ENCODE assay signal across 18 cellular contexts in the genomic region with DNA sequence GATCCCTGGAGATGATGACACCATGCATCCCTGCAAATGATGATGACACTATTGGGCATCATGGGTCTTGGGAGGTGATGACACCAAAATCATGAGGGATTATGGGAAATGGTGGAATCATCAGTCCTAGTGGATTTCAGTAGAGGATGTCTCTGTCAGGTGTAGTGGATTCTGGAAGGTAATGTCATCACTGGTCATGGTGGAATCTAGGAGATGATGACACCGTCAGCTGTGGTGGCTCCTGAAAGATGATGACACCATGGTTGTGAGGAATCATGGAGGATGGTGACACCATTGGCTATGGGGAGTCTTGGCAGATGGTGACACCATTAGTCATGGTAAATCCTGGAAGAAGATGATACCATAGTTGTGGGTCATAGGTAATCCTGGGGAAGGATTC. TPM values are rescaled to one million over a fixed set of nuclear protein-coding genes. Genes with fewer than 3 reads are reported as not detected.
A peak's percentile ranks its signal among the peaks of the same experiment; 100 is the strongest.
DNase-seq lines count a peak whose midpoint lies in the region; ATAC-seq, FAIRE-seq and TF ChIP-seq lines count a peak whose summit lies in the region.
"Had no signal": no experiment of that assay in that cellular context is flagged by ENCODE, and none has a peak within 500 bp of the region (broad histone marks: within the 10 kb centered on the region; RNA-seq: fewer than 3 reads in every experiment).

No MANE protein-coding gene starts in this region.

- WGBS in HepG2 (ENCODE audit: low lambda C conversion rate), result 40% methylated on average over 1 of the region's 1 CpG
- 86% methylated on average over 1 of the region's 1 CpG for WGBS in right lobe of liver (ENCODE audit: insufficient coverage, low coverage, low lambda C conversion rate, missing lambda C conversion rate)

- H3K9me3 ChIP-seq in HepG2 (ENCODE audit: low read length), result no peaks in the 10 kb centered on the region
- H3K9me3 ChIP-seq in right lobe of liver, result no peaks in the 10 kb centered on the region
- no peaks in the 10 kb centered on the region for H3K9me3 ChIP-seq in colonic mucosa

- TF ChIP-seq CTCF in HepG2 (CRISPR knock-in tag; IDR thresholded peaks at IDR 0.05), result no peak
- TF ChIP-seq CTCF in right lobe of liver (IDR thresholded peaks at IDR 0.05), result no peak
- TF ChIP-seq CTCF in colonic mucosa (IDR thresholded peaks at IDR 0.05), result no peak

- H3K79me2 ChIP-seq in HepG2 (ENCODE audit: insufficient read depth, low read length), result no peaks in the 10 kb centered on the region

- TF ChIP-seq EP300 in HepG2 (IDR thresholded peaks at IDR 0.05; ENCODE audit: low read depth in 2 of 2, low read length in 2 of 2) (no peak), HepG2 (CRISPR knock-in tag; IDR thresholded peaks at IDR 0.05; ENCODE audit: borderline replicate concordance) (no peak)

- POLR2A ChIA-PET in HepG2 (lab: Yijun Ruan, JAX), result no interaction called here

- no peak overlapping the region for H3K4me2 ChIP-seq in HepG2 (ENCODE audit: low read depth, low read length)
- H3K4me2 ChIP-seq: BLaER1 had no signal

- H3K9ac ChIP-seq in HepG2 (ENCODE audit: insufficient read depth, low read depth, low read length) (no peak overlapping the region), colonic mucosa (ENCODE audit: low read depth in 2 of 2, low read length in 2 of 2) (no peak overlapping the region)
- H3K9ac ChIP-seq: BLaER1 had no signal

- no peaks in the 10 kb centered on the region for H4K20me1 ChIP-seq in HepG2 (ENCODE audit: insufficient read depth, low read length)
- H4K20me1 ChIP-seq: BLaER1 had no signal

- H3K36me3 ChIP-seq in HepG2 (replicated peaks in 1 of 2; ENCODE audit: control insufficient read depth in 1 of 2, insufficient read depth in 2 of 2, low read length in 2 of 2) (no peaks in the 10 kb centered on the region), right lobe of liver (no peaks in the 10 kb centered on the region), colonic mucosa (no peaks in the 10 kb centered on the region)
- H3K36me3 ChIP-seq: BLaER1 had no signal

- TF ChIP-seq POLR2A in HepG2 (IDR thresholded peaks at IDR 0.05; ENCODE audit: insufficient read depth in 1 of 2, low read depth in 2 of 2, low read length in 2 of 2), result no peak
- no peak for TF ChIP-seq POLR2A in right lobe of liver (IDR thresholded peaks at IDR 0.05)

- no peak for TF ChIP-seq RAD21 in HepG2 (CRISPR knock-in tag; IDR thresholded peaks at IDR 0.05)

- H3K4me3 ChIP-seq in HepG2 (replicated peaks in 1 of 3; ENCODE audit: insufficient read depth in 1 of 3, low read depth in 2 of 3, low read length in 3 of 3), result no peak overlapping the region
- no peak overlapping the region for H3K4me3 ChIP-seq in right lobe of liver
- no peak overlapping the region for H3K4me3 ChIP-seq in colonic mucosa
- H3K4me3 ChIP-seq: BLaER1 had no signal

- in situ Hi-C loops in HepG2 (cut with HindIII; ENCODE audit: extremely low pct_ligation_motif_present, low pct_unique_long_range_greater_than_20kb), result no loop called here

- H3K4me1 ChIP-seq in HepG2 (ENCODE audit: insufficient read depth, low read length) (no peaks in the 10 kb centered on the region), right lobe of liver (no peaks in the 10 kb centered on the region), colonic mucosa (no peaks in the 10 kb centered on the region)
- H3K4me1 ChIP-seq: BLaER1 had no signal

- no peak overlapping the region for H2AFZ ChIP-seq in HepG2 (ENCODE audit: low read length)

- intact Hi-C loops in HepG2 (cut with micrococcal nuclease; ENCODE audit: unreplicated experiment) (no loop called here), right lobe of liver (cut with DNase I) (no loop called here), colonic mucosa (cut with DNase I) (no loop called here)

- FAIRE-seq in HepG2 (lab: Jason Lieb, UNC), result no peak
- FAIRE-seq: H1 had no signal

- no peak for ATAC-seq in HepG2
- no peak for ATAC-seq in right lobe of liver
- ATAC-seq in HG03280 (IDR thresholded peaks at IDR 0.05; ENCODE audit: unreplicated experiment), result no peak

- H3K27ac ChIP-seq in HepG2 (ENCODE audit: extremely low read length, insufficient read depth, low read length) (no peak overlapping the region), right lobe of liver (no peak overlapping the region), colonic mucosa (no peak overlapping the region)
- H3K27ac ChIP-seq: BLaER1 had no signal

- DNase-seq in HepG2 (ENCODE audit: low spot score) (no peak), right lobe of liver (no peak), epidermal melanocyte (ENCODE audit: insufficient read length, low spot score) (peak; percentile 6), colonic mucosa (no peak), GM19238 (ENCODE audit: insufficient read length, low spot score) (no peak)
- DNase-seq: 8988T; Calu3; CD4-positive, alpha-beta memory T cell; DMS79 treated with DMSO at 0.1 percent for 48 hours; GF-D8; H9 had no signal

- peaks cover 2 to 3% of the 10 kb centered on the region in 2 experiments; a peak in 1 of 5 replicates for H3K27me3 ChIP-seq in HepG2 (ENCODE audit: control insufficient read depth in 1 of 2, insufficient read depth in 2 of 2, low read length in 2 of 2)
- H3K27me3 ChIP-seq in right lobe of liver, result peaks cover 0 to 10% of the 10 kb centered on the region in 2 donors
- H3K27me3 ChIP-seq in colonic mucosa, result peaks cover 20% of the 10 kb centered on the region

- no TSS peak for BruUV-seq in HepG2 (replicated peaks; lab: Mats Ljungman, UMichigan)

- CTCF ChIA-PET in HepG2 (lab: Yijun Ruan, JAX; ENCODE audit: low intra/inter-chr PET ratio, low total read pairs), result no interaction called here

RNA-seq across cellular contexts. Expression of a gene that starts 11.9 kb away (rescaled TPM):
- total RNA-seq in HepG2 (2016; rRNA removed; fragmentation: Illumina TruSeq; extraction: Trizol), result not detected in 2 replicates
- total RNA-seq in HepG2 (2016; cell fraction: cytosol; rRNA removed; fragmentation: Illumina TruSeq; extraction: Trizol; ENCODE audit: low read depth), result not detected in 2 replicates
- not detected in 2 replicates for total RNA-seq in HepG2 (2016; cell fraction: insoluble cytoplasmic fraction; rRNA removed; fragmentation: Illumina TruSeq; extraction: Trizol)
- total RNA-seq in HepG2 (2016; cell fraction: membrane; rRNA removed; fragmentation: Illumina TruSeq; extraction: Trizol), result not detected in 2 replicates
- total RNA-seq in HepG2 (2016; cell fraction: nucleus; rRNA removed; fragmentation: Illumina TruSeq; extraction: Trizol), result not detected in 2 replicates
- polyA plus RNA-seq in HepG2 (2011; rRNA removed), result not detected in 2 replicates
- not detected in 2 replicates for polyA plus RNA-seq in HepG2 (2011; cell fraction: cytosol; rRNA removed)
- not detected in 2 replicates for polyA plus RNA-seq in HepG2 (2011; cell fraction: nucleus; rRNA removed)
- polyA plus RNA-seq in HepG2 (2012), result not detected in 2 replicates
- polyA plus RNA-seq in HepG2 (2016; cell fraction: cytosol; fragmentation: Illumina TruSeq; extraction: Trizol; ENCODE audit: low read depth), result not detected in 2 replicates
- not detected in 2 replicates for polyA plus RNA-seq in HepG2 (2016; cell fraction: insoluble cytoplasmic fraction; fragmentation: Illumina TruSeq; extraction: Trizol; ENCODE audit: low read depth)
- polyA plus RNA-seq in HepG2 (2016; cell fraction: membrane; fragmentation: Illumina TruSeq; extraction: Trizol; ENCODE audit: low read depth), result not detected in 2 replicates
- not detected in 2 replicates for polyA plus RNA-seq in HepG2 (2016; cell fraction: nucleus; fragmentation: Illumina TruSeq; extraction: Trizol; ENCODE audit: insufficient read depth, low read depth)
- polyA minus RNA-seq in HepG2 (2011; rRNA and poly(A)+ RNA removed; ENCODE audit: low replicate concordance), result 0.05 TPM in 1 of 2 replicates, not detected in the other
- not detected in 2 replicates for polyA minus RNA-seq in HepG2 (2011; cell fraction: cytosol; rRNA and poly(A)+ RNA removed)
- not detected in 2 replicates for polyA minus RNA-seq in HepG2 (2011; cell fraction: nucleus; rRNA and poly(A)+ RNA removed)
- under 1 TPM in 1 of 6 experiments, not detected in 5; 0.04 TPM for total RNA-seq in right lobe of liver
- total RNA-seq in colonic mucosa, result not detected
- total RNA-seq: Calu3; CD4-positive, alpha-beta memory T cell; HT-29 had no signal
- polyA plus RNA-seq: AG04450; CD14-positive monocyte; CD4-positive, alpha-beta memory T cell had no signal

RNA-seq across cellular contexts. Expression of a gene that starts 23.6 kb away (rescaled TPM):
- 29.5 and 39.3 TPM in 2 replicates for total RNA-seq in HepG2 (2016; rRNA removed; fragmentation: Illumina TruSeq; extraction: Trizol)
- total RNA-seq in HepG2 (2016; cell fraction: cytosol; rRNA removed; fragmentation: Illumina TruSeq; extraction: Trizol; ENCODE audit: low read depth), result 24.2 and 26.4 TPM in 2 replicates
- total RNA-seq in HepG2 (2016; cell fraction: insoluble cytoplasmic fraction; rRNA removed; fragmentation: Illumina TruSeq; extraction: Trizol), result 27.5 and 32.8 TPM in 2 replicates
- 46.3 and 52.3 TPM in 2 replicates for total RNA-seq in HepG2 (2016; cell fraction: membrane; rRNA removed; fragmentation: Illumina TruSeq; extraction: Trizol)
- 8.8 and 13.3 TPM in 2 replicates for total RNA-seq in HepG2 (2016; cell fraction: nucleus; rRNA removed; fragmentation: Illumina TruSeq; extraction: Trizol)
- polyA plus RNA-seq in HepG2 (2011; rRNA removed), result 26.6 and 32.2 TPM in 2 replicates
- polyA plus RNA-seq in HepG2 (2011; cell fraction: cytosol; rRNA removed), result 13.5 and 25.5 TPM in 2 replicates
- polyA plus RNA-seq in HepG2 (2011; cell fraction: nucleus; rRNA removed), result 11.7 and 17.0 TPM in 2 replicates
- polyA plus RNA-seq in HepG2 (2012), result 13.3 and 15.9 TPM in 2 replicates
- 40.7 and 47.0 TPM in 2 replicates for polyA plus RNA-seq in HepG2 (2016; cell fraction: cytosol; fragmentation: Illumina TruSeq; extraction: Trizol; ENCODE audit: low read depth)
- polyA plus RNA-seq in HepG2 (2016; cell fraction: insoluble cytoplasmic fraction; fragmentation: Illumina TruSeq; extraction: Trizol; ENCODE audit: low read depth), result 40.6 and 48.2 TPM in 2 replicates
- polyA plus RNA-seq in HepG2 (2016; cell fraction: membrane; fragmentation: Illumina TruSeq; extraction: Trizol; ENCODE audit: low read depth), result 58.0 and 64.6 TPM in 2 replicates
- polyA plus RNA-seq in HepG2 (2016; cell fraction: nucleus; fragmentation: Illumina TruSeq; extraction: Trizol; ENCODE audit: insufficient read depth, low read depth), result 28.6 and 29.6 TPM in 2 replicates
- 27.9 and 372 TPM in 2 replicates for polyA minus RNA-seq in HepG2 (2011; rRNA and poly(A)+ RNA removed; ENCODE audit: low replicate concordance)
- polyA minus RNA-seq in HepG2 (2011; cell fraction: cytosol; rRNA and poly(A)+ RNA removed), result 21.6 and 27.8 TPM in 2 replicates
- polyA minus RNA-seq in HepG2 (2011; cell fraction: nucleus; rRNA and poly(A)+ RNA removed), result 11.3 and 12.2 TPM in 2 replicates
- 10 to 100 TPM in 3 of 6 experiments, 1 to 10 TPM in 3; 4.3 to 16.4 (median 9.1) TPM for total RNA-seq in right lobe of liver
- 100 to 1,000 TPM in 1 of 2 donors, 10 to 100 TPM in 1; 43.8 to 147 TPM for total RNA-seq in colonic mucosa

RNA-seq across cellular contexts. Expression of a gene that starts 30.3 kb away (rescaled TPM):
- total RNA-seq in HepG2 (2016; rRNA removed; fragmentation: Illumina TruSeq; extraction: Trizol), result 105 and 106 TPM in 2 replicates
- 58.0 and 83.1 TPM in 2 replicates for total RNA-seq in HepG2 (2016; cell fraction: cytosol; rRNA removed; fragmentation: Illumina TruSeq; extraction: Trizol; ENCODE audit: low read depth)
- 111 TPM in 2 replicates for total RNA-seq in HepG2 (2016; cell fraction: insoluble cytoplasmic fraction; rRNA removed; fragmentation: Illumina TruSeq; extraction: Trizol)
- total RNA-seq in HepG2 (2016; cell fraction: membrane; rRNA removed; fragmentation: Illumina TruSeq; extraction: Trizol), result 74.7 and 115 TPM in 2 replicates
- 35.2 and 36.6 TPM in 2 replicates for total RNA-seq in HepG2 (2016; cell fraction: nucleus; rRNA removed; fragmentation: Illumina TruSeq; extraction: Trizol)
- 76.8 and 91.2 TPM in 2 replicates for polyA plus RNA-seq in HepG2 (2011; rRNA removed)
- 54.7 and 108 TPM in 2 replicates for polyA plus RNA-seq in HepG2 (2011; cell fraction: cytosol; rRNA removed)
- 86.0 and 95.9 TPM in 2 replicates for polyA plus RNA-seq in HepG2 (2011; cell fraction: nucleus; rRNA removed)
- 45.9 and 55.5 TPM in 2 replicates for polyA plus RNA-seq in HepG2 (2012)
- polyA plus RNA-seq in HepG2 (2016; cell fraction: cytosol; fragmentation: Illumina TruSeq; extraction: Trizol; ENCODE audit: low read depth), result 60.4 and 89.7 TPM in 2 replicates
- polyA plus RNA-seq in HepG2 (2016; cell fraction: insoluble cytoplasmic fraction; fragmentation: Illumina TruSeq; extraction: Trizol; ENCODE audit: low read depth), result 101 and 114 TPM in 2 replicates
- 71.9 and 93.3 TPM in 2 replicates for polyA plus RNA-seq in HepG2 (2016; cell fraction: membrane; fragmentation: Illumina TruSeq; extraction: Trizol; ENCODE audit: low read depth)
- polyA plus RNA-seq in HepG2 (2016; cell fraction: nucleus; fragmentation: Illumina TruSeq; extraction: Trizol; ENCODE audit: insufficient read depth, low read depth), result 63.4 and 69.6 TPM in 2 replicates
- 18.3 and 57.5 TPM in 2 replicates for polyA minus RNA-seq in HepG2 (2011; rRNA and poly(A)+ RNA removed; ENCODE audit: low replicate concordance)
- 34.3 and 34.6 TPM in 2 replicates for polyA minus RNA-seq in HepG2 (2011; cell fraction: cytosol; rRNA and poly(A)+ RNA removed)
- 21.0 and 25.6 TPM in 2 replicates for polyA minus RNA-seq in HepG2 (2011; cell fraction: nucleus; rRNA and poly(A)+ RNA removed)
- 100 to 1,000 TPM in 3 of 6 experiments, 10 to 100 TPM in 3; 69.4 to 222 (median 100) TPM for total RNA-seq in right lobe of liver
- 100 to 1,000 TPM in 1 of 2 donors, 10 to 100 TPM in 1; 89.8 to 132 TPM for total RNA-seq in colonic mucosa

RNA-seq across cellular contexts. Expression of a gene that starts 33.4 kb away (rescaled TPM):
- total RNA-seq in HepG2 (2016; rRNA removed; fragmentation: Illumina TruSeq; extraction: Trizol) (not detected in 2 replicates), right lobe of liver (not detected), colonic mucosa (not detected)
- total RNA-seq in HepG2 (2016; cell fraction: cytosol; rRNA removed; fragmentation: Illumina TruSeq; extraction: Trizol; ENCODE audit: low read depth), result not detected in 2 replicates
- total RNA-seq in HepG2 (2016; cell fraction: insoluble cytoplasmic fraction; rRNA removed; fragmentation: Illumina TruSeq; extraction: Trizol), result not detected in 2 replicates
- total RNA-seq in HepG2 (2016; cell fraction: membrane; rRNA removed; fragmentation: Illumina TruSeq; extraction: Trizol), result not detected in 2 replicates
- not detected in 2 replicates for total RNA-seq in HepG2 (2016; cell fraction: nucleus; rRNA removed; fragmentation: Illumina TruSeq; extraction: Trizol)
- polyA plus RNA-seq in HepG2 (2011; rRNA removed), result not detected in 2 replicates
- polyA plus RNA-seq in HepG2 (2011; cell fraction: cytosol; rRNA removed), result not detected in 2 replicates
- polyA plus RNA-seq in HepG2 (2011; cell fraction: nucleus; rRNA removed), result not detected in 2 replicates
- not detected in 2 replicates for polyA plus RNA-seq in HepG2 (2012)
- polyA plus RNA-seq in HepG2 (2016; cell fraction: cytosol; fragmentation: Illumina TruSeq; extraction: Trizol; ENCODE audit: low read depth), result not detected in 2 replicates
- polyA plus RNA-seq in HepG2 (2016; cell fraction: insoluble cytoplasmic fraction; fragmentation: Illumina TruSeq; extraction: Trizol; ENCODE audit: low read depth), result not detected in 2 replicates
- not detected in 2 replicates for polyA plus RNA-seq in HepG2 (2016; cell fraction: membrane; fragmentation: Illumina TruSeq; extraction: Trizol; ENCODE audit: low read depth)
- polyA plus RNA-seq in HepG2 (2016; cell fraction: nucleus; fragmentation: Illumina TruSeq; extraction: Trizol; ENCODE audit: insufficient read depth, low read depth), result not detected in 2 replicates
- not detected in 2 replicates for polyA minus RNA-seq in HepG2 (2011; rRNA and poly(A)+ RNA removed; ENCODE audit: low replicate concordance)
- polyA minus RNA-seq in HepG2 (2011; cell fraction: cytosol; rRNA and poly(A)+ RNA removed), result not detected in 2 replicates
- not detected in 2 replicates for polyA minus RNA-seq in HepG2 (2011; cell fraction: nucleus; rRNA and poly(A)+ RNA removed)
- total RNA-seq: A673; Calu3; CD4-positive, alpha-beta memory T cell had no signal
- polyA plus RNA-seq: AG04450; CD14-positive monocyte; CD4-positive, alpha-beta memory T cell had no signal

RNA-seq across cellular contexts. Expression of a gene that starts 45.2 kb away (rescaled TPM):
- total RNA-seq in HepG2 (2016; rRNA removed; fragmentation: Illumina TruSeq; extraction: Trizol) (1.00 and 1.2 TPM in 2 replicates), right lobe of liver (1 to 10 TPM; 3.4 to 9.2 (median 4.4) TPM), colonic mucosa (1 to 10 TPM; 8.6 to 8.9 TPM)
- total RNA-seq in HepG2 (2016; cell fraction: cytosol; rRNA removed; fragmentation: Illumina TruSeq; extraction: Trizol; ENCODE audit: low read depth), result 0.53 and 0.91 TPM in 2 replicates
- total RNA-seq in HepG2 (2016; cell fraction: insoluble cytoplasmic fraction; rRNA removed; fragmentation: Illumina TruSeq; extraction: Trizol), result 0.98 and 1.1 TPM in 2 replicates
- total RNA-seq in HepG2 (2016; cell fraction: membrane; rRNA removed; fragmentation: Illumina TruSeq; extraction: Trizol), result 1.9 and 2.5 TPM in 2 replicates
- total RNA-seq in HepG2 (2016; cell fraction: nucleus; rRNA removed; fragmentation: Illumina TruSeq; extraction: Trizol), result 1.2 TPM in 2 replicates
- 0.48 and 0.54 TPM in 2 replicates for polyA plus RNA-seq in HepG2 (2011; rRNA removed)
- 0.19 and 0.56 TPM in 2 replicates for polyA plus RNA-seq in HepG2 (2011; cell fraction: cytosol; rRNA removed)
- 2.8 and 4.7 TPM in 2 replicates for polyA plus RNA-seq in HepG2 (2011; cell fraction: nucleus; rRNA removed)
- polyA plus RNA-seq in HepG2 (2012), result 1.7 and 1.9 TPM in 2 replicates
- 0.40 and 0.47 TPM in 2 replicates for polyA plus RNA-seq in HepG2 (2016; cell fraction: cytosol; fragmentation: Illumina TruSeq; extraction: Trizol; ENCODE audit: low read depth)
- polyA plus RNA-seq in HepG2 (2016; cell fraction: insoluble cytoplasmic fraction; fragmentation: Illumina TruSeq; extraction: Trizol; ENCODE audit: low read depth), result 1.4 and 2.1 TPM in 2 replicates
- polyA plus RNA-seq in HepG2 (2016; cell fraction: membrane; fragmentation: Illumina TruSeq; extraction: Trizol; ENCODE audit: low read depth), result 1.1 and 2.4 TPM in 2 replicates
- polyA plus RNA-seq in HepG2 (2016; cell fraction: nucleus; fragmentation: Illumina TruSeq; extraction: Trizol; ENCODE audit: insufficient read depth, low read depth), result 2.5 and 2.7 TPM in 2 replicates
- polyA minus RNA-seq in HepG2 (2011; rRNA and poly(A)+ RNA removed; ENCODE audit: low replicate concordance), result 0.75 and 2.3 TPM in 2 replicates
- polyA minus RNA-seq in HepG2 (2011; cell fraction: cytosol; rRNA and poly(A)+ RNA removed), result 1.9 and 2.1 TPM in 2 replicates
- 0.62 and 1.8 TPM in 2 replicates for polyA minus RNA-seq in HepG2 (2011; cell fraction: nucleus; rRNA and poly(A)+ RNA removed)
